ENCODE assay signal across 28 cellular contexts in the genomic region with DNA sequence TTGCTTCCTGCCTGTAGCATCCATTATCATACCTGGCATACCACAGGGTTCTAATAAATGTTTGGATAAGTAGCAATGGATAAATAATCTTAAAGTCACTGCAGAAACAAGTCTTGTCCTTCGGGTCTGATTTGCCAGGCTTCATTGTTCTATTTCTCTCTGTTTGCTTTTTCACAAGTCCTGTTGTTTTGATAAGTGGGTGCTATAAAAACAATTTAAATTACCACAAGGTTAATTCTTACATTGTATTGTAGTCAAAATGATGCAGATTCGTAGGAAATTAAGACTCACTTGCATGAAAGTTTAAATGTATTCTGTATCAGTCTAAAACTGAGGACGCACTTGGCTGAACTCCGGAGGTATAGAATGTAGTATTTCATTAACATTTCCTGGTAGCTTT.
"Had no signal": no experiment of that assay in that cellular context is flagged by ENCODE, and none has a peak within 500 bp of the region (broad histone marks: within the 10 kb centered on the region; RNA-seq: fewer than 3 reads in every experiment).

No MANE protein-coding gene starts in this region.

- H3K4me3 ChIP-seq: left lung, lower lobe of right lung, mucosa of descending colon, psoas muscle, right atrium auricular region, right lobe of liver, smooth muscle cell, tibial nerve, upper lobe of left lung, vagina had no signal

- DNase-seq: hippocampal formation; left colon; left lung; lower lobe of right lung; midbrain; mucosa of descending colon; naive thymus-derived CD4-positive, alpha-beta T cell; occipital lobe; psoas muscle; right lobe of liver; stimulated activated CD4-positive, alpha-beta T cell treated with anti-CD3 and anti-CD28 coated beads, Interleukin-1b, Interleukin-23, amount 100 ng/mL, for 48 hours; stimulated activated CD4-positive, alpha-beta T cell treated with anti-CD3 and anti-CD28 coated beads, Interleukin-2, amount 100 ng/mL, for 48 hours; stimulated activated CD4-positive, alpha-beta T cell treated with anti-CD3 and anti-CD28 coated beads, Interleukin-4, amount 100 ng/mL, for 4 hours; stimulated activated CD8-positive, alpha-beta memory T cell treated with anti-CD3 and anti-CD28 coated beads, Interleukin-4, amount 100 ng/mL, for 48 hours; stimulated activated naive CD4-positive, alpha-beta T cell treated with Interleukin-2 at 50 U/mL for 16 hours; stimulated activated naive CD8-positive, alpha-beta T cell treated with anti-CD3 and anti-CD28 coated beads, Interleukin-15, amount 100 ng/mL, for 72 hours; substantia nigra; upper lobe of left lung had no signal

- H3K4me2 ChIP-seq: smooth muscle cell had no signal

- H3K4me3 Mint-ChIP-seq: naive thymus-derived CD4-positive, alpha-beta T cell; natural killer cell treated with Interleukin-12 subunit alpha and Interleukin-12 subunit beta and Interleukin-15 and Interleukin-18, amount 100 ng/mL, for 72 hours; neural crest cell; stimulated activated memory B cell treated with anti-CD40 and anti-IgM and Interleukin-4, amounts not matched to agents 10 μg/mL and 1 μg/mL and 100 μg/mL, for 72 hours; stimulated activated naive CD8-positive, alpha-beta T cell treated with anti-CD3 and anti-CD28 coated beads, Interleukin-15, amount 100 ng/mL, for 72 hours had no signal

- H3K4me1 ChIP-seq: left lung, lower lobe of right lung, parathyroid adenoma, psoas muscle, right atrium auricular region, right lobe of liver, tibial nerve, upper lobe of left lung, vagina had no signal

- H3K27ac Mint-ChIP-seq: naive thymus-derived CD4-positive, alpha-beta T cell; natural killer cell treated with Interleukin-12 subunit alpha and Interleukin-12 subunit beta and Interleukin-15 and Interleukin-18, amount 100 ng/mL, for 72 hours; stimulated activated memory B cell treated with anti-CD40 and anti-IgM and Interleukin-4, amounts not matched to agents 10 μg/mL and 1 μg/mL and 100 μg/mL, for 72 hours; stimulated activated naive CD8-positive, alpha-beta T cell treated with anti-CD3 and anti-CD28 coated beads, Interleukin-15, amount 100 ng/mL, for 72 hours had no signal

- H3K9ac ChIP-seq: parathyroid adenoma had no signal

- H3K79me2 ChIP-seq: parathyroid adenoma had no signal

- FAIRE-seq: keratinocyte had no signal

- H3K36me3 ChIP-seq: left lung, lower lobe of right lung, neutrophil, right atrium auricular region, right lobe of liver, tibial nerve, upper lobe of left lung, vagina had no signal

- H3K27ac ChIP-seq: left lung, lower lobe of right lung, neutrophil, parathyroid adenoma, psoas muscle, right atrium auricular region, right lobe of liver, tibial nerve, upper lobe of left lung, vagina had no signal

- H3K27me3 ChIP-seq: left lung, neutrophil, right atrium auricular region, right lobe of liver, tibial nerve, upper lobe of left lung, vagina had no signal

- H3K27me3 Mint-ChIP-seq: natural killer cell treated with Interleukin-12 subunit alpha and Interleukin-12 subunit beta and Interleukin-15 and Interleukin-18, amount 100 ng/mL, for 72 hours had no signal

- H3K36me3 Mint-ChIP-seq: naive thymus-derived CD4-positive, alpha-beta T cell; natural killer cell treated with Interleukin-12 subunit alpha and Interleukin-12 subunit beta and Interleukin-15 and Interleukin-18, amount 100 ng/mL, for 72 hours; stimulated activated memory B cell treated with anti-CD40 and anti-IgM and Interleukin-4, amounts not matched to agents 10 μg/mL and 1 μg/mL and 100 μg/mL, for 72 hours had no signal

- H3K9me3 Mint-ChIP-seq: neural crest cell; stimulated activated memory B cell treated with anti-CD40 and anti-IgM and Interleukin-4, amounts not matched to agents 10 μg/mL and 1 μg/mL and 100 μg/mL, for 72 hours; stimulated activated naive CD8-positive, alpha-beta T cell treated with anti-CD3 and anti-CD28 coated beads, Interleukin-15, amount 100 ng/mL, for 72 hours had no signal

- ATAC-seq: left colon; left lung; lower lobe of right lung; mucosa of descending colon; naive thymus-derived CD4-positive, alpha-beta T cell; natural killer cell treated with Interleukin-12 subunit alpha and Interleukin-12 subunit beta and Interleukin-15 and Interleukin-18, amount 100 ng/mL, for 72 hours; psoas muscle; stimulated activated naive CD8-positive, alpha-beta T cell treated with anti-CD3 and anti-CD28 coated beads, Interleukin-15, amount 100 ng/mL, for 72 hours had no signal

- H2AFZ ChIP-seq: parathyroid adenoma had no signal

- H3K4me1 Mint-ChIP-seq: naive thymus-derived CD4-positive, alpha-beta T cell; neural crest cell; stimulated activated memory B cell treated with anti-CD40 and anti-IgM and Interleukin-4, amounts not matched to agents 10 μg/mL and 1 μg/mL and 100 μg/mL, for 72 hours had no signal

- H3K9me3 ChIP-seq: left lung, lower lobe of right lung, mucosa of descending colon, neutrophil, psoas muscle, right atrium auricular region, right lobe of liver, tibial nerve, upper lobe of left lung, vagina had no signal
